In the genomic region with DNA sequence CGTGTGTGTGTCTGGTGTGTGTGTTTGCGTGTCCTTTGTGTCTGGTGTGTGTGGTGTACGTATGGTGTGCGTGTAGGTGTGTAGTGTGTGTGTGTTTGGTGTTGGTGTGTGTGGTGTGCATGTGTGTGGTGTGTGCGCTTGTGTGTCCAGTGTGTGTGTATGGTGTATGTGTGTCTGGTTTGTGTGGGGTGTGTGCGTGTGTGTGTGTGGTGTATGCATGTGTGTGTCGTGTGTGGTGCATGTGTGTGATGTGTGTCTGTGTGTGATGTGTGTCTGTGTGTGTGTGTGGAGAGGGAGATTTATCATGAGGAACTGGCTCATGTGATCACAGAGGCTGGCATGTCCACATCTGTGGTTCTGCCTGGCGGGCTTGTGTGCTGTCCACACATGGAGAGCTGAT, we compare ENCODE assay signal across 24 cellular contexts.
"Had no signal": no experiment of that assay in that cellular context is flagged by ENCODE, and none has a peak within 500 bp of the region (broad histone marks: within the 10 kb centered on the region; RNA-seq: fewer than 3 reads in every experiment).

No MANE protein-coding gene starts in this region.

- ATAC-seq: left cardiac atrium, lower lobe of right lung, psoas muscle, sciatic nerve had no signal

- H3K79me2 ChIP-seq: hepatocyte, parathyroid adenoma had no signal

- H3K36me3 ChIP-seq: colonic mucosa, left ventricle myocardium inferior, lower lobe of right lung, neural progenitor cell, spleen, stomach, thoracic aorta, transverse colon had no signal

- H3K27ac ChIP-seq: colonic mucosa, hepatocyte, left ventricle myocardium inferior, lower lobe of right lung, neural progenitor cell, parathyroid adenoma, psoas muscle, spleen, stomach, thoracic aorta, transverse colon had no signal

- H3K9ac ChIP-seq: neural progenitor cell, parathyroid adenoma had no signal

- H3K27me3 ChIP-seq: colonic mucosa, hepatocyte, neural progenitor cell, transverse colon had no signal

- H2AFZ ChIP-seq: hepatocyte, neural progenitor cell, parathyroid adenoma had no signal

- H3K4me3 ChIP-seq: colonic mucosa, hepatocyte, left ventricle myocardium inferior, lower lobe of right lung, neural progenitor cell, psoas muscle, spleen, stomach, thoracic aorta, transverse colon had no signal

- H3K4me2 ChIP-seq: hepatocyte, neural progenitor cell had no signal

- FAIRE-seq: kidney had no signal

- H3K4me1 ChIP-seq: colonic mucosa, lower lobe of right lung, neural progenitor cell, parathyroid adenoma, psoas muscle, spleen, stomach, transverse colon had no signal

- DNase-seq: colonic mucosa; dermis blood vessel endothelial cell; foreskin melanocyte; head of caudate nucleus; kidney; left cardiac atrium; left ventricle myocardium inferior; lower lobe of right lung; midbrain; occipital lobe; psoas muscle; retina; spleen; stimulated activated CD4-positive, alpha-beta T cell treated with anti-CD3 and anti-CD28 coated beads, Interleukin-15, amount 100 ng/mL, for 24 hours; stimulated activated CD4-positive, alpha-beta T cell treated with anti-CD3 and anti-CD28 coated beads, Interleukin-1b, Interleukin-23, amount 100 ng/mL, for 48 hours; stimulated activated naive CD4-positive, alpha-beta T cell; stomach; substantia nigra; transverse colon had no signal

- H3K9me3 ChIP-seq: colonic mucosa, psoas muscle had no signal
